ENCODE assay signal across 2 cellular contexts in genomic region chr15:29114277-29115092, GRCh38.
TF ChIP-seq lines count a peak whose summit lies in the region.

No MANE protein-coding gene starts in this region.

TF ChIP-seq in IMR-90, 13 proteins besides CTCF, POLR2A, EP300 and RAD21:
- TF ChIP-seq MXI1 (IDR thresholded peaks at IDR 0.05; ENCODE audit: borderline replicate concordance, low read depth, low read length) (no peak), CHD1 (IDR thresholded peaks at IDR 0.05; ENCODE audit: low read depth, low read length) (no peak), RCOR1 (IDR thresholded peaks at IDR 0.05; ENCODE audit: insufficient replicate concordance, low read length) (no peak), BHLHE40 (IDR thresholded peaks at IDR 0.05; ENCODE audit: low read depth, low read length) (no peak), ELK1 (IDR thresholded peaks at IDR 0.05; ENCODE audit: borderline replicate concordance, low read depth, low read length) (no peak), FOS (IDR thresholded peaks at IDR 0.05; ENCODE audit: low read depth, low read length) (no peak), USF2 (IDR thresholded peaks at IDR 0.05; ENCODE audit: low read depth, low read length) (no peak), NFE2L2 (IDR thresholded peaks at IDR 0.05; ENCODE audit: low read depth, low read length) (no peak), MAFK (IDR thresholded peaks at IDR 0.05; ENCODE audit: low read depth, low read length) (no peak), SMC3 (IDR thresholded peaks at IDR 0.05; ENCODE audit: low read depth, low read length) (no peak), MAZ (IDR thresholded peaks at IDR 0.05; ENCODE audit: borderline replicate concordance, low read depth, low read length) (no peak), CEBPB (IDR thresholded peaks at IDR 0.05; ENCODE audit: low read depth, low read length) (no peak), RFX5 (IDR thresholded peaks at IDR 0.05; ENCODE audit: low read depth, low read length) (no peak)

TF ChIP-seq in H1, 55 proteins besides CTCF, POLR2A, EP300 and RAD21:
- TF ChIP-seq BCL11A (IDR thresholded peaks at IDR 0.05; ENCODE audit: low read depth in 2 of 2, low read length in 2 of 2) (no peak), SUZ12 (IDR thresholded peaks at IDR 0.05; ENCODE audit: low read length) (0 out of 2 replicates have a peak, but pooled peaks have one; percentile 8), KDM4A (IDR thresholded peaks at IDR 0.05; ENCODE audit: low read depth, low read length, severe bottlenecking) (no peak), E2F6 (IDR thresholded peaks at IDR 0.05) (0 out of 2 replicates have a peak, but pooled peaks have one; percentile 14), POU5F1 (IDR thresholded peaks at IDR 0.05; ENCODE audit: low read depth, low read length) (no peak), MAX (IDR thresholded peaks at IDR 0.05) (peak; percentile 43; the same call in 1 of the 2 replicates)
